ENCODE assay signal across 28 cellular contexts in the genomic region with DNA sequence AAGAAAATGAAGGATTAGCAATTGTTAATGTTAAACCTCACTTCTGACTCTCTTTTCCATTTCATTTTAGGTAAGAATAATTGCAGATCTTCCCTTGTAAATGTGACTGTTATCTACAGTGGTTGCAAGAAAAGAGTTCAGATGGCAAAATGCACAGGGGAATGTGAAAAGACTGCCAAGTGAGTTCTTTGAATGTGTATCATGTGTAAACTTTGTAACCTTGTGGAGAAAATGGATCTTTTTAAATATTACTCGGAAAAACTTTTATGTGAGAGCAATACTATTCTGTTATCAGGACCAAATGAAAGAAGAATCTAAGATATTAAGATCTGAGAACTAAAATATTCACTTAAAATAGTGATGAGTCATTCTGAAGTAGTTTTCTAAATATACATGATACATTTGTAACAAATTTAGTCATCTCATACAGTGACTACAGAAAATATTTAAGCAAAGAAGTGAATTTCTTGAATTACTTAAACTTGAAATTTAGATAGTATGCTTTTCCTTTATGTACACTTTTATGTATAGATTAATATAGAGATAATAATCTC.
DNase-seq lines count a peak whose midpoint lies in the region; ATAC-seq, FAIRE-seq and TF ChIP-seq lines count a peak whose summit lies in the region.
"Had no signal": no experiment of that assay in that cellular context is flagged by ENCODE, and none has a peak within 500 bp of the region (broad histone marks: within the 10 kb centered on the region; RNA-seq: fewer than 3 reads in every experiment).

No MANE protein-coding gene starts in this region.

- H3K9me3 ChIP-seq in K562 (replicated peaks; ENCODE audit: control insufficient read depth, insufficient read depth, low read depth, low read length) (no peaks in the 10 kb centered on the region), left lung (no peaks in the 10 kb centered on the region)
- H3K9me3 ChIP-seq: Caco-2, esophagus squamous epithelium, heart right ventricle, psoas muscle, suprapubic skin had no signal

- H4K20me1 ChIP-seq in K562 (replicated peaks; ENCODE audit: control insufficient read depth, insufficient read depth, low read length) = no peaks in the 10 kb centered on the region

- H3K79me2 ChIP-seq in K562 (ENCODE audit: control insufficient read depth, insufficient read depth, low read length) = no peaks in the 10 kb centered on the region

- TF ChIP-seq POLR2A in K562 (conservative IDR thresholded peaks at IDR 0.05) = no peak

- no peak for TF ChIP-seq CTCF in AG10803 (conservative IDR thresholded peaks at IDR 0.05; ENCODE audit: low read length)
- no peak for TF ChIP-seq CTCF in K562 (IDR thresholded peaks at IDR 0.05 in 2 of 3, conservative IDR thresholded peaks at IDR 0.05 in 1 of 3; ENCODE audit: insufficient read depth in 2 of 3, low read depth in 1 of 3, low read length in 3 of 3)
- TF ChIP-seq CTCF in fibroblast of villous mesenchyme (IDR thresholded peaks at IDR 0.05; ENCODE audit: insufficient read depth, low read depth, low read length) = no peak
- TF ChIP-seq CTCF in left lung (IDR thresholded peaks at IDR 0.05) = no peak

- no peak for TF ChIP-seq RAD21 in K562 (CRISPR knock-in tag; conservative IDR thresholded peaks at IDR 0.05 in 1 of 2, IDR thresholded peaks at IDR 0.05 in 1 of 2)

- H3K4me1 ChIP-seq in K562 (replicated peaks in 1 of 2; ENCODE audit: control insufficient read depth in 2 of 2, insufficient read depth in 2 of 2, low read length in 2 of 2) (no peaks in the 10 kb centered on the region), left lung (no peaks in the 10 kb centered on the region)
- H3K4me1 ChIP-seq: Caco-2, esophagus squamous epithelium, heart right ventricle, psoas muscle, suprapubic skin had no signal

- no peaks in the 10 kb centered on the region for H3K27me3 ChIP-seq in K562 (ENCODE audit: control insufficient read depth in 2 of 2, insufficient read depth in 2 of 2, low read length in 2 of 2)
- no peaks in the 10 kb centered on the region for H3K27me3 ChIP-seq in left lung
- H3K27me3 ChIP-seq: adrenal gland, esophagus squamous epithelium, heart right ventricle, suprapubic skin had no signal

- H3K4me2 ChIP-seq in K562 (ENCODE audit: insufficient read depth, low read length) = no peak overlapping the region
- H3K4me2 ChIP-seq: GM23338 had no signal

- intact Hi-C loops in K562 (cut with micrococcal nuclease) = no loop called here
- intact Hi-C loops in left lung (cut with DNase I) = no loop called here

- FAIRE-seq in K562 (lab: Jason Lieb, UNC) = no peak
- no peak for FAIRE-seq in HTR-8/SVneo (lab: Jason Lieb, UNC)
- FAIRE-seq: urothelium cell line had no signal

- WGBS in K562 (ENCODE audit: insufficient coverage, low coverage, missing lambda C conversion rate) = 0% methylated on average over 1 of the region's 1 CpG

- no peak overlapping the region for H2AFZ ChIP-seq in K562 (ENCODE audit: low read depth, low read length)
- H2AFZ ChIP-seq: GM23338 had no signal

- CTCF ChIA-PET in K562 (lab: Yijun Ruan, JAX; ENCODE audit: low intra/inter-chr PET ratio) = no interaction called here

- no peaks in the 10 kb centered on the region for H3K9me1 ChIP-seq in K562 (ENCODE audit: control insufficient read depth, insufficient read depth, low read length)

- TF ChIP-seq EP300 in K562 (IDR thresholded peaks at IDR 0.05; ENCODE audit: low read length) = no peak

- no peaks in the 10 kb centered on the region for H3K36me3 ChIP-seq in K562 (ENCODE audit: control insufficient read depth, insufficient read depth, low read length)
- H3K36me3 ChIP-seq in left lung = no peaks in the 10 kb centered on the region
- H3K36me3 ChIP-seq: adrenal gland, esophagus squamous epithelium, heart right ventricle, suprapubic skin had no signal

- in situ Hi-C loops in K562 (cut with MboI) = no loop called here

- peak; percentile 60 for ATAC-seq in HG02884 (IDR thresholded peaks at IDR 0.05; ENCODE audit: unreplicated experiment)
- ATAC-seq in K562 = no peak
- ATAC-seq in left lung = no peak
- ATAC-seq: GM23338, heart right ventricle, left colon, psoas muscle had no signal

- H3K4me3 ChIP-seq in AG10803 (ENCODE audit: low read length) = no peak overlapping the region
- no peak overlapping the region for H3K4me3 ChIP-seq in K562
- H3K4me3 ChIP-seq in fibroblast of villous mesenchyme (ENCODE audit: low read depth, low read length) = no peak overlapping the region
- H3K4me3 ChIP-seq in left lung = no peak overlapping the region
- H3K4me3 ChIP-seq: adrenal gland, esophagus squamous epithelium, GM23338, heart right ventricle, psoas muscle, suprapubic skin had no signal

- H3K27ac ChIP-seq in K562 (ENCODE audit: extremely low read depth, low read depth, low read length) = no peak overlapping the region
- no peak overlapping the region for H3K27ac ChIP-seq in left lung
- H3K27ac ChIP-seq: adrenal gland, esophagus squamous epithelium, heart right ventricle, psoas muscle, RWPE1, suprapubic skin had no signal

- DNase-seq in AG10803 (ENCODE audit: low read depth) = peak; percentile 3
- no peak for DNase-seq in K562 (ENCODE audit: extremely low read depth in 1 of 4, low spot score in 3 of 4)
- DNase-seq in fibroblast of villous mesenchyme (ENCODE audit: low read depth) = peak; percentile 12
- DNase-seq in H4 (ENCODE audit: low spot score) = no peak
- DNase-seq in stimulated activated CD4-positive, alpha-beta T cell treated with anti-CD3 and anti-CD28 coated beads, Interleukin-2, amount 100 ng/mL, for 48 hours = no peak
- DNase-seq in HTR-8/SVneo (ENCODE audit: insufficient read length, low spot score) = no peak
- no peak for DNase-seq in left lung
- DNase-seq: ACHN; activated CD4-positive, alpha-beta T cell treated with anti-CD3 and anti-CD28 coated beads for 4 hours; activated CD8-positive, alpha-beta memory T cell treated with anti-CD3 and anti-CD28 coated beads for 24 hours; activated T-cell treated with anti-CD3 and anti-CD28 coated beads, Interleukin-2, amount 50 U/mL, for 1 hour; adrenal gland; C1 segment of cervical spinal cord; Caco-2; cortex of kidney; DMS79; esophagus squamous epithelium; heart right ventricle; left colon; NCI-H1694 treated with DMSO at 0.1 percent for 48 hours; NCI-H2171 treated with DMSO at 0.1 percent for 48 hours; NCI-H526 treated with DMSO at 0.1 percent for 48 hours; psoas muscle had no signal

- BruUV-seq in K562 (replicated peaks; lab: Mats Ljungman, UMichigan) = no TSS peak

- no peak overlapping the region for H3K9ac ChIP-seq in K562 (ENCODE audit: insufficient read depth in 1 of 2, low read depth in 2 of 2, low read length in 2 of 2)

- POLR2A ChIA-PET in K562 (lab: Yijun Ruan, JAX) = no interaction called here

TF ChIP-seq in K562, 482 proteins besides CTCF, POLR2A, EP300 and RAD21:
- TF ChIP-seq MAFG (tag; conservative IDR thresholded peaks at IDR 0.05) = peak; percentile 54; the same call in 1 of the 2 replicates
- no peak for TF ChIP-seq IRF2 (CRISPR knock-in tag; IDR thresholded peaks at IDR 0.05)

Comparison
In these comparisons a context has a peak if more than half of its experiments do, and no peak if none do; other contexts are left out.
1. DNase-seq: peak in AG10803 (single experiment) and fibroblast of villous mesenchyme (single experiment); none in K562 (0 of 4), H4 (single experiment), stimulated activated CD4-positive, alpha-beta T cell treated with anti-CD3 and anti-CD28 coated beads, Interleukin-2, amount 100 ng/mL, for 48 hours (0 of 2), HTR-8/SVneo (single experiment) and left lung (0 of 2).